In the genomic region with DNA sequence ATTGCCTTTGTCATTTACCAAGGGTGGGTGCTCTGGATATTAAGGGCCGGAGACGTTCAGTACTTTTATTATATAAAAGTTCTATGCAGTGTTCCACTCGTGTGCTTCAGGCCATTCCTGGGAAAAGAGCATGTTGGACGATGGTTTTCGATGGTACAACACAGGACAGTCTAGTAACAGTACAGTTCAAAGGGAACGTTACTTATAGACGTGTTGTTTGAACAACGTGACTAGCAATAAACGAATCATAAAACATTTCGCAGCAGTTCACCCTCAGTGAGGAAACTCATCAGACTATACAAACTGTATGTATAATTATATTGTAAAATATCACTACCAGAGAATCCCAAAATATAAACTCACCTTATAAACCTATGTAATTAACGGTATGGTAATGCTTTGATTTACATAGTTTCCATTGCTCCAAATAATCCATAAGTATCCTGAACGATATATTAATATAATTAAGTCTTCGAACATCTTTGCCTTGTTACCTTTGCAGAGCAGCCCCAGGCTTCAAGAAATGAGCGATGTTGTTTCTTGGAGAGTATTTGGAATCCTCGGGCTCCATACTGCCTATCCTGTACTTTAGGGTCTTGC, we compare ENCODE assay signal across 8 cellular contexts. TPM values are rescaled to one million over a fixed set of nuclear protein-coding genes. Genes with fewer than 3 reads are reported as not detected.
DNase-seq lines count a peak whose midpoint lies in the region; ATAC-seq and TF ChIP-seq lines count a peak whose summit lies in the region.

No MANE protein-coding gene starts in this region.

- H3K9ac ChIP-seq in fibroblast of lung (ENCODE audit: insufficient read depth, low read length) (peak overlapping the region; percentile 91), rectal smooth muscle tissue (ENCODE audit: low read length) (peak overlapping the region; percentile 98)

- no peak for TF ChIP-seq CTCF in GM06990 (IDR thresholded peaks at IDR 0.05; ENCODE audit: insufficient read depth, low read length, poor library complexity, severe bottlenecking)
- TF ChIP-seq CTCF in fibroblast of lung (conservative IDR thresholded peaks at IDR 0.05 in 1 of 2, IDR thresholded peaks at IDR 0.05 in 1 of 2; ENCODE audit: low read depth in 1 of 2, low read length in 2 of 2) = no peak

- peaks cover 63% of the 10 kb centered on the region for H3K79me2 ChIP-seq in fibroblast of lung (ENCODE audit: control insufficient read depth, insufficient read depth, low read length)

- no peaks in the 10 kb centered on the region for H4K20me1 ChIP-seq in fibroblast of lung (ENCODE audit: control insufficient read depth, extremely low read depth, insufficient read depth, low read length)

- peaks cover 9% of the 10 kb centered on the region for H3K4me1 ChIP-seq in SJCRH30
- peaks cover 11% of the 10 kb centered on the region for H3K4me1 ChIP-seq in fibroblast of lung (ENCODE audit: control insufficient read depth, extremely low read depth, insufficient read depth, low read length)
- peaks cover 13% of the 10 kb centered on the region for H3K4me1 ChIP-seq in rectal smooth muscle tissue (ENCODE audit: control insufficient read depth, insufficient read depth, low read length)

- H3K27me3 ChIP-seq in GM06990 (replicated peaks; ENCODE audit: control insufficient read depth, insufficient read depth, low read length) = no peaks in the 10 kb centered on the region
- H3K27me3 ChIP-seq in SJCRH30 = no peaks in the 10 kb centered on the region
- no peaks in the 10 kb centered on the region for H3K27me3 ChIP-seq in fibroblast of lung (ENCODE audit: control insufficient read depth, insufficient read depth, low read length)
- H3K27me3 ChIP-seq in rectal smooth muscle tissue (ENCODE audit: control insufficient read depth, insufficient read depth, low read length) = no peaks in the 10 kb centered on the region

- H3K9me3 ChIP-seq in SJCRH30 (replicated peaks) = no peaks in the 10 kb centered on the region
- no peaks in the 10 kb centered on the region for H3K9me3 ChIP-seq in fibroblast of lung (ENCODE audit: control insufficient read depth, insufficient read depth, low read depth, low read length)

- H3K4me3 ChIP-seq in GM06990 (replicated peaks; ENCODE audit: low read depth, low read length) (peak overlapping the region; percentile 90), SJCRH30 (peak overlapping the region; percentile 80), fibroblast of lung (replicated peaks in 1 of 4; ENCODE audit: control extremely low read depth in 1 of 4, insufficient read depth in 1 of 4, low read depth in 3 of 4, low read length in 4 of 4) (peak overlapping the region; percentile 69 to 98 (median 80)), rectal smooth muscle tissue (ENCODE audit: low read length) (peak overlapping the region; percentile 100)

- H2AFZ ChIP-seq in fibroblast of lung (ENCODE audit: low read length) = no peak overlapping the region

- ATAC-seq in HG03097 (IDR thresholded peaks at IDR 0.05; ENCODE audit: low FRiP score, unreplicated experiment) (no peak), GM18907 (IDR thresholded peaks at IDR 0.05; ENCODE audit: unreplicated experiment) (no peak)

- no peak for DNase-seq in GM06990 (ENCODE audit: extremely low read depth, insufficient read length)
- DNase-seq in SJCRH30 = no peak
- no peak for DNase-seq in fibroblast of lung (ENCODE audit: low read depth in 2 of 2)
- DNase-seq in DMS79 treated with DMSO at 0.1 percent for 48 hours (lab: John Stamatoyannopoulos, UW) = no peak
- no peak for DNase-seq in globus pallidus (ENCODE audit: low spot score)

- H3K27ac ChIP-seq in SJCRH30 (peak overlapping the region; percentile 89), fibroblast of lung (ENCODE audit: insufficient read depth, low read length) (peak overlapping the region; percentile 97), rectal smooth muscle tissue (ENCODE audit: low read depth, low read length) (peak overlapping the region; percentile 95)

- H3K4me2 ChIP-seq in fibroblast of lung (ENCODE audit: extremely low read depth, insufficient read depth, low read length) = peak overlapping the region; percentile 96

- H3K36me3 ChIP-seq in GM06990 (ENCODE audit: control insufficient read depth, insufficient read depth, low read length) = no peaks in the 10 kb centered on the region
- no peaks in the 10 kb centered on the region for H3K36me3 ChIP-seq in SJCRH30
- no peaks in the 10 kb centered on the region for H3K36me3 ChIP-seq in fibroblast of lung (ENCODE audit: control insufficient read depth, insufficient read depth, low read length)
- H3K36me3 ChIP-seq in rectal smooth muscle tissue (ENCODE audit: control insufficient read depth, insufficient read depth, low read length) = peaks cover 2% of the 10 kb centered on the region

RNA-seq across cellular contexts. Expression of a gene that starts 0.6 kb away (rescaled TPM):
- total RNA-seq in SJCRH30 (2014; rRNA removed; shearing (Covaris generic)) = 69.9 and 72.0 TPM in 2 replicates
- 73.2 and 124 TPM in 2 replicates for total RNA-seq in fibroblast of lung
- 46.2 and 57.1 TPM in 2 replicates for polyA plus RNA-seq in fibroblast of lung
- polyA plus RNA-seq in fibroblast of lung (2012) = 104 and 130 TPM in 2 replicates
- 67.8 and 173 TPM in 2 replicates for polyA minus RNA-seq in fibroblast of lung (ENCODE audit: low replicate concordance)

RNA-seq across cellular contexts. Expression of a gene that starts 10.3 kb away (rescaled TPM):
- total RNA-seq in SJCRH30 (2014; rRNA removed; shearing (Covaris generic)) = 43.3 and 45.1 TPM in 2 replicates
- 39.8 and 41.5 TPM in 2 replicates for total RNA-seq in fibroblast of lung
- polyA plus RNA-seq in fibroblast of lung = 21.8 TPM in 2 replicates
- 26.3 and 28.3 TPM in 2 replicates for polyA plus RNA-seq in fibroblast of lung (2012)
- 85.1 and 89.3 TPM in 2 replicates for polyA minus RNA-seq in fibroblast of lung (ENCODE audit: low replicate concordance)
